Comparison of ENCODE assay signal across 10 cellular contexts in the genomic region with DNA sequence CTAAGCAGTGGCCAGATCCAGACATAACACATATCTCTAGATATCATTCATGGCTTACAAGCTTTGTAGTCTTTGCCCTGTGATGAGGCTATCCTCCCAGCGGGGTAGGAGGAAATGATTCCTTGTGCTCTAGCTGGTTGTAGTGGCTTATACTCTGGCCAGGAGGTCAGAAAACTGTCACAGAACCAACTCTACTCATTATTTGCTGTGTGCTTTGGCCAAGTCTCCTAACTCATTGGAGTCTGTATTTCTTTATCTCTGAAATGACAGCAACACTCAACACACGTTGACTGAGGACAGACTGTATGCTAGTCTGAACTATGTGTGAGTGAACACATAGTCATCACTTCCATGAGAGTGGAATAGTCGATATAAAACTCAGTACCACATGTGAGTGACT.
A peak's percentile ranks its signal among the peaks of the same experiment; 100 is the strongest.
DNase-seq lines count a peak whose midpoint lies in the region; ATAC-seq, FAIRE-seq and TF ChIP-seq lines count a peak whose summit lies in the region.
"Had no signal": no experiment of that assay in that cellular context is flagged by ENCODE, and none has a peak within 500 bp of the region (broad histone marks: within the 10 kb centered on the region; RNA-seq: fewer than 3 reads in every experiment).

No MANE protein-coding gene starts in this region.

- H3K4me3 ChIP-seq in mammary epithelial cell (replicated peaks in 1 of 3; ENCODE audit: insufficient read depth in 1 of 3, low read depth in 2 of 3, low read length in 3 of 3) (no peak overlapping the region), H1 (ENCODE audit: extremely low read depth in 1 of 4, insufficient read depth in 2 of 4, low read depth in 3 of 4, low read length in 4 of 4) (no peak overlapping the region), aorta (ENCODE audit: low read length in 2 of 2) (no peak overlapping the region)

- H2BK12ac ChIP-seq in H1 (ENCODE audit: low read depth, low read length), result peak overlapping the region; percentile 96

- no peaks in the 10 kb centered on the region for H3K79me2 ChIP-seq in mammary epithelial cell (ENCODE audit: insufficient read depth, low read length)
- H3K79me2 ChIP-seq in H1 (ENCODE audit: control insufficient read depth in 1 of 2, insufficient read depth in 2 of 2, low read length in 2 of 2), result no peaks in the 10 kb centered on the region

- H2AFZ ChIP-seq in mammary epithelial cell (ENCODE audit: low read depth, low read length), result peak overlapping the region; percentile 53
- H2AFZ ChIP-seq in H1 (ENCODE audit: low read length), result no peak overlapping the region

- peak overlapping the region; percentile 97 for H2BK5ac ChIP-seq in H1 (ENCODE audit: low read depth, low read length)

- peaks cover 29% of the 10 kb centered on the region for H3K4me1 ChIP-seq in mammary epithelial cell (ENCODE audit: insufficient read depth, low read length)
- H3K4me1 ChIP-seq in H1 (replicated peaks in 1 of 4; ENCODE audit: control insufficient read depth in 3 of 4, insufficient read depth in 4 of 4, low read length in 3 of 4), result peaks cover 2 to 25% (median 14%) of the 10 kb centered on the region in 4 experiments; a peak in 5 of 7 replicates
- H3K4me1 ChIP-seq in aorta (ENCODE audit: control insufficient read depth in 1 of 2, insufficient read depth in 2 of 2, low read length in 2 of 2), result peaks cover 0 to 9% of the 10 kb centered on the region in 2 donors

- 72% methylated on average over 3 of the region's 3 CpGs for whole genome bisulfite sequencing in mammary epithelial cell (ENCODE audit: low coverage, missing lambda C conversion rate)
- 72% methylated on average over 3 of the region's 3 CpGs; no CpG with 5 or more reads in 1 of the 2 experiments for WGBS in H1 (ENCODE audit: extremely low coverage in 1 of 2, insufficient coverage in 1 of 2, insufficient read length in 1 of 2, insufficient replicate concordance in 2 of 2, low coverage in 1 of 2, low lambda C conversion rate in 2 of 2, missing lambda C conversion rate in 1 of 2), 2 experiments
- whole genome bisulfite sequencing in aorta, 2 donors, result 2 to 3% methylated on average over 3 of the region's 3 CpGs

- H4K20me1 ChIP-seq in mammary epithelial cell (ENCODE audit: insufficient read depth, low read length), result no peaks in the 10 kb centered on the region
- no peaks in the 10 kb centered on the region for H4K20me1 ChIP-seq in H1 (replicated peaks in 1 of 2; ENCODE audit: control insufficient read depth in 1 of 2, insufficient read depth in 2 of 2, low read length in 2 of 2)

- peak overlapping the region; percentile 99 for H3K4ac ChIP-seq in H1 (replicated peaks; ENCODE audit: insufficient read length, low read depth, low read length)

- H3K9me3 Mint-ChIP-seq in MCF 10A (ENCODE audit: unreplicated experiment), result no peaks in the 10 kb centered on the region
- H3K9me3 Mint-ChIP-seq in activated T-helper 17 cell treated with anti-CD3 and anti-CD28 coated beads, Interleukin-2, amount 50 U/mL, for 72 hours, result no peaks in the 10 kb centered on the region
- H3K9me3 Mint-ChIP-seq: activated CD4-positive, alpha-beta memory T cell treated with anti-CD3 and anti-CD28 coated beads, Interleukin-2, amount 10 ng/mL, durations not matched to agents 7 days and 5 days had no signal

- H3K36me3 ChIP-seq in mammary epithelial cell (ENCODE audit: insufficient read depth, low read length) (no peaks in the 10 kb centered on the region), H1 (ENCODE audit: control insufficient read depth in 2 of 4, insufficient read depth in 4 of 4, low read length in 3 of 4) (no peaks in the 10 kb centered on the region), aorta (ENCODE audit: control insufficient read depth in 1 of 2, insufficient read depth in 2 of 2, low read length in 1 of 2) (no peaks in the 10 kb centered on the region)

- H3K4me2 ChIP-seq in mammary epithelial cell (ENCODE audit: insufficient read depth, low read depth, low read length) (no peak overlapping the region), H1 (ENCODE audit: insufficient read depth in 1 of 2, low read depth in 2 of 2, low read length in 2 of 2) (peak overlapping the region in 1 of 2 experiments; percentile 22; a peak in 1 of 4 replicates)

- TF ChIP-seq POLR2A in H1 (IDR thresholded peaks at IDR 0.05; ENCODE audit: control extremely low read depth in 1 of 2, low read depth in 2 of 2, low read length in 2 of 2), result no peak

- H3K27ac Mint-ChIP-seq in MCF 10A (ENCODE audit: low read depth, unreplicated experiment), result no peak overlapping the region
- H3K27ac Mint-ChIP-seq in activated T-helper 17 cell treated with anti-CD3 and anti-CD28 coated beads, Interleukin-2, amount 50 U/mL, for 72 hours, result no peak overlapping the region
- H3K27ac Mint-ChIP-seq: activated CD4-positive, alpha-beta memory T cell treated with anti-CD3 and anti-CD28 coated beads, Interleukin-2, amount 10 ng/mL, durations not matched to agents 7 days and 5 days had no signal

- H2BK20ac ChIP-seq in H1 (ENCODE audit: low read length), result peak overlapping the region; percentile 95

- H4K91ac ChIP-seq in H1 (replicated peaks; ENCODE audit: insufficient read length, low read length), result peak overlapping the region; percentile 96

- no peak overlapping the region for H3K9ac ChIP-seq in mammary epithelial cell (ENCODE audit: insufficient read depth, low read length)
- H3K9ac ChIP-seq in H1 (replicated peaks in 1 of 4; ENCODE audit: extremely low read depth in 1 of 4, low read depth in 3 of 4, low read length in 3 of 4), result peak overlapping the region in 1 of 4 experiments; percentile 29; a peak in 1 of 7 replicates

- TF ChIP-seq CTCF in mammary epithelial cell (conservative IDR thresholded peaks at IDR 0.05 in 1 of 2, IDR thresholded peaks at IDR 0.05 in 1 of 2; ENCODE audit: extremely low read depth in 1 of 2, insufficient read depth in 1 of 2, low read depth in 1 of 2, low read length in 2 of 2), result no peak
- no peak for TF ChIP-seq CTCF in MCF 10A (IDR thresholded peaks at IDR 0.05; ENCODE audit: unreplicated experiment)
- TF ChIP-seq CTCF in H1 (IDR thresholded peaks at IDR 0.05; ENCODE audit: control extremely low read depth in 1 of 3, insufficient read depth in 1 of 3, low read depth in 1 of 3, low read length in 3 of 3), result no peak

- H2AK5ac ChIP-seq in H1 (ENCODE audit: low read depth, low read length), result peak overlapping the region; percentile 93

- DNase-seq in mammary epithelial cell (peak; percentile 34), MCF 10A (ENCODE audit: unreplicated experiment) (no peak), H1 (ENCODE audit: low read depth in 1 of 2, low spot score in 2 of 2) (peak in 1 of 2 experiments; percentile 30), left lobe of liver (ENCODE audit: low spot score) (no peak), aorta (no peak), NCI-H1048 (lab: John Stamatoyannopoulos, UW) (no peak), HEK293T (ENCODE audit: extremely low spot score) (no peak)
- DNase-seq: activated CD4-positive, alpha-beta memory T cell treated with anti-CD3 and anti-CD28 coated beads, Interleukin-2, amount 10 ng/mL, durations not matched to agents 7 days and 5 days; NCI-H69 had no signal

- H3K36me3 Mint-ChIP-seq in MCF 10A (ENCODE audit: insufficient read depth, unreplicated experiment), result no peaks in the 10 kb centered on the region
- H3K36me3 Mint-ChIP-seq in activated T-helper 17 cell treated with anti-CD3 and anti-CD28 coated beads, Interleukin-2, amount 50 U/mL, for 72 hours (ENCODE audit: low read depth), result no peaks in the 10 kb centered on the region

- peaks cover 29% of the 10 kb centered on the region for H3K4me1 Mint-ChIP-seq in MCF 10A (ENCODE audit: insufficient read depth, unreplicated experiment)
- H3K4me1 Mint-ChIP-seq in activated T-helper 17 cell treated with anti-CD3 and anti-CD28 coated beads, Interleukin-2, amount 50 U/mL, for 72 hours, result no peaks in the 10 kb centered on the region
- H3K4me1 Mint-ChIP-seq: activated CD4-positive, alpha-beta memory T cell treated with anti-CD3 and anti-CD28 coated beads, Interleukin-2, amount 10 ng/mL, durations not matched to agents 7 days and 5 days had no signal

- peak overlapping the region; percentile 8 for H4K5ac ChIP-seq in H1 (ENCODE audit: insufficient read length, low read depth, low read length)

- intact Hi-C loops in mammary epithelial cell (cut with micrococcal nuclease) (no loop called here), MCF 10A (cut with micrococcal nuclease) (no loop called here), aorta (cut with DNase I) (no loop called here)

- peak overlapping the region; percentile 99 for H2BK120ac ChIP-seq in H1 (replicated peaks; ENCODE audit: low read depth, low read length)

- CTCF ChIA-PET in mammary epithelial cell (lab: Charles Lee; ENCODE audit: low non-redundant PET), result no interaction called here
- CTCF ChIA-PET in MCF 10A (lab: Yijun Ruan, JAX), result interaction anchor here (0.6 kb wide), 1 partner anchor 103 kb away, joined by 3 read pairs; no protein-coding TSS in a partner anchor
- CTCF ChIA-PET in H1 (lab: Charles Lee; ENCODE audit: partially characterized antibody), result interaction anchor here (0.5 to 0.6 kb wide), 2 partner anchors 140 to 199 kb away, joined by 3 read pairs; no protein-coding TSS in a partner anchor
- CTCF ChIA-PET in HEK293T (lab: Yijun Ruan, JAX), result no interaction called here

- H3K56ac ChIP-seq in H1 (replicated peaks; ENCODE audit: insufficient read length, low read depth, low read length), result no peak overlapping the region

- no peak for TF ChIP-seq EP300 in H1 (IDR thresholded peaks at IDR 0.05; ENCODE audit: borderline replicate concordance in 1 of 2, low read depth in 2 of 2, low read length in 2 of 2)

- H3K27me3 ChIP-seq in mammary epithelial cell (ENCODE audit: insufficient read depth, low read length), result no peaks in the 10 kb centered on the region
- H3K27me3 ChIP-seq in H1 (replicated peaks in 1 of 4; ENCODE audit: control insufficient read depth in 3 of 4, extremely low read depth in 1 of 4, insufficient read depth in 3 of 4, low read length in 3 of 4), result no peaks in the 10 kb centered on the region
- H3K27me3 ChIP-seq in aorta (ENCODE audit: control insufficient read depth in 1 of 2, insufficient read depth in 2 of 2, low read length in 1 of 2), result no peaks in the 10 kb centered on the region

- BruUV-seq in mammary epithelial cell (replicated peaks; lab: Mats Ljungman, UMichigan) (no TSS peak), MCF 10A (replicated peaks; lab: Mats Ljungman, UMichigan) (no TSS peak)

- FAIRE-seq in H1 (lab: Jason Lieb, UNC), result no peak

- H3K18ac ChIP-seq in H1 (ENCODE audit: extremely low read depth, low read length), result peak overlapping the region; percentile 84

- no peak for TF ChIP-seq RAD21 in H1 (IDR thresholded peaks at IDR 0.05 in 1 of 2, conservative IDR thresholded peaks at IDR 0.05 in 1 of 2; ENCODE audit: low read depth in 2 of 2, low read length in 2 of 2)

- no peaks in the 10 kb centered on the region for H3K79me1 ChIP-seq in H1 (ENCODE audit: low read depth, low read length)

- H2BK15ac ChIP-seq in H1 (ENCODE audit: low read length), result 0 out of 2 replicates have a peak overlapping the region, but pooled peaks have one; percentile 7

- no peak overlapping the region for H3K27ac ChIP-seq in mammary epithelial cell (ENCODE audit: insufficient read depth, low read depth, low read length)
- H3K27ac ChIP-seq in H1 (ENCODE audit: low read depth, low read length), result peak overlapping the region; percentile 60; the same call in 1 of the 2 replicates
- H3K27ac ChIP-seq in aorta (ENCODE audit: low read depth in 1 of 2, low read length in 2 of 2), result no peak overlapping the region

- H3K14ac ChIP-seq in H1 (ENCODE audit: insufficient read length), result no peak overlapping the region

- ATAC-seq in left lobe of liver, result peak; percentile 90
- ATAC-seq in aorta (ENCODE audit: low FRiP score), result peak; percentile 86
- no peak for ATAC-seq in activated T-helper 17 cell treated with anti-CD3 and anti-CD28 coated beads, Interleukin-2, amount 50 U/mL, for 72 hours (replicated peaks)

- dilution Hi-C loops in mammary epithelial cell (cut with HindIII; ENCODE audit: low sequenced_read_pairs), result no loop called here

- H3K23ac ChIP-seq in H1 (ENCODE audit: insufficient read length), result no peak overlapping the region

- H3K23me2 ChIP-seq in H1 (ENCODE audit: low read depth, low read length), result no peaks in the 10 kb centered on the region; the same call in 1 of the 2 replicates

- no peaks in the 10 kb centered on the region for H3K9me3 ChIP-seq in mammary epithelial cell (replicated peaks; ENCODE audit: insufficient read depth, low read length)
- no peaks in the 10 kb centered on the region for H3K9me3 ChIP-seq in H1 (ENCODE audit: insufficient read depth in 2 of 2, low read depth in 1 of 2, low read length in 1 of 2)
- H3K9me3 ChIP-seq in aorta (ENCODE audit: control insufficient read depth, low read length), result no peaks in the 10 kb centered on the region

- H4K8ac ChIP-seq in H1 (ENCODE audit: extremely low read depth, insufficient read depth, low read length), result no peak overlapping the region

- POLR2A ChIA-PET in MCF 10A (lab: Yijun Ruan, JAX) (no interaction called here), H1 (lab: Charles Lee; ENCODE audit: partially characterized antibody) (no interaction called here), HEK293T (lab: Yijun Ruan, JAX) (no interaction called here)

- in situ Hi-C loops in mammary epithelial cell (cut with MboI; ENCODE audit: low sequenced_read_pairs in 2 of 2), result no loop called here

- H3K4me3 Mint-ChIP-seq in MCF 10A (ENCODE audit: unreplicated experiment), result no peak overlapping the region
- H3K4me3 Mint-ChIP-seq in activated T-helper 17 cell treated with anti-CD3 and anti-CD28 coated beads, Interleukin-2, amount 50 U/mL, for 72 hours, result no peak overlapping the region
- H3K4me3 Mint-ChIP-seq: activated CD4-positive, alpha-beta memory T cell treated with anti-CD3 and anti-CD28 coated beads, Interleukin-2, amount 10 ng/mL, durations not matched to agents 7 days and 5 days had no signal

- no peaks in the 10 kb centered on the region for H3K27me3 Mint-ChIP-seq in MCF 10A (ENCODE audit: insufficient read depth, unreplicated experiment)
- H3K27me3 Mint-ChIP-seq in activated T-helper 17 cell treated with anti-CD3 and anti-CD28 coated beads, Interleukin-2, amount 50 U/mL, for 72 hours, result no peaks in the 10 kb centered on the region

Comparison
In these comparisons a context has a peak if more than half of its experiments do, and no peak if none do; other contexts are left out.
1. CTCF ChIA-PET loops: an anchor here in MCF 10A (0.6 kb wide) and H1 (0.5 to 0.6 kb wide); none called in mammary epithelial cell and HEK293T.